In the genomic region with DNA sequence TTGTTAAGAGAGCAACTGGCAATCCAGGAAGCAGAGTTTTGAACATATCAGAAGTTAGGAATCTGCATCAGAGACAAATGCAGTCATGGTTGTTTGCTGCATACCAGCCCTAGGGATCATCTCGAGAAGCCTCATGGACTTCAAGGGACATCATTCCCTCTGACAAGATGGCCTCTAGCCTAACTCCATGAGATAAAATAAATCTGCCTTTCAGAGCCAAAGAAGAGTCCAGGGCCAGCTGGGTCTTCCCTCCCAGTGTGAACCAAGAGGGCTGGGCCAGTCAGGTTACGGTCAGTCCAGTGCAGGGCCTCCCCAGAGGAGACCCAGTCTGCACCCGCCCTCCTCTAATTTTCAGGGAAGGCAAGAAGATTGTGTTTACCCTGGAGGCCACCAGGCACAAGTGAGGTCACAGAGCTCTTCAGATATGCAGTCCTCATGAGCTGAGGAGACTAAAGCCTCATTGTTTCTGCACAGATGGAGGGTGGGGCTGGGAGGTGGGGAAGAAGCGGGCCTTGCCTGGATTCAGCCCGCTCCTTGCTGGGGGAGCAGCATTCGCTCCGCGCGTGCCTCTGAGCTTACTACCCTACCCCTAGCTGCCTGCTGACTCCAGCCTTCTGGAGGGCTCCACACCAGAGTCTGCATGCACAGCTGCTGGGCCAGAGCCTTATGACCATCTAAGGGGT, we compare ENCODE assay signal across 1 cellular context.
TF ChIP-seq lines count a peak whose summit lies in the region.

No MANE protein-coding gene starts in this region.

TF ChIP-seq in HepG2, 621 proteins besides CTCF, POLR2A, EP300 and RAD21 (continued from another document and continues in another):
- TF ChIP-seq, protein P1, sequence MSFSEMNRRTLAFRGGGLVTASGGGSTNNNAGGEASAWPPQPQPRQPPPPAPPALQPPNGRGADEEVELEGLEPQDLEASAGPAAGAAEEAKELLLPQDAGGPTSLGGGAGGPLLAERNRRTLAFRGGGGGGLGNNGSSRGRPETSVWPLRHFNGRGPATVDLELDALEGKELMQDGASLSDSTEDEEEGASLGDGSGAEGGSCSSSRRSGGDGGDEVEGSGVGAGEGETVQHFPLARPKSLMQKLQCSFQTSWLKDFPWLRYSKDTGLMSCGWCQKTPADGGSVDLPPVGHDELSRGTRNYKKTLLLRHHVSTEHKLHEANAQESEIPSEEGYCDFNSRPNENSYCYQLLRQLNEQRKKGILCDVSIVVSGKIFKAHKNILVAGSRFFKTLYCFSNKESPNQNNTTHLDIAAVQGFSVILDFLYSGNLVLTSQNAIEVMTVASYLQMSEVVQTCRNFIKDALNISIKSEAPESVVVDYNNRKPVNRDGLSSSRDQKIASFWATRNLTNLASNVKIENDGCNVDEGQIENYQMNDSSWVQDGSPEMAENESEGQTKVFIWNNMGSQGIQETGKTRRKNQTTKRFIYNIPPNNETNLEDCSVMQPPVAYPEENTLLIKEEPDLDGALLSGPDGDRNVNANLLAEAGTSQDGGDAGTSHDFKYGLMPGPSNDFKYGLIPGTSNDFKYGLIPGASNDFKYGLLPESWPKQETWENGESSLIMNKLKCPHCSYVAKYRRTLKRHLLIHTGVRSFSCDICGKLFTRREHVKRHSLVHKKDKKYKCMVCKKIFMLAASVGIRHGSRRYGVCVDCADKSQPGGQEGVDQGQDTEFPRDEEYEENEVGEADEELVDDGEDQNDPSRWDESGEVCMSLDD (CRISPR knock-in tag; IDR thresholded peaks at IDR 0.05; ENCODE audit: borderline replicate concordance): no peak
- TF ChIP-seq SYNCRIP (IDR thresholded peaks at IDR 0.05; ENCODE audit: insufficient read depth, low read depth, low read length) (no peak), ZNF20 (CRISPR knock-in tag; IDR thresholded peaks at IDR 0.05) (no peak), ZNF709 (CRISPR knock-in tag; IDR thresholded peaks at IDR 0.05) (no peak), ZFP41 (CRISPR knock-in tag; IDR thresholded peaks at IDR 0.05; ENCODE audit: borderline replicate concordance) (no peak), TEAD2 (CRISPR knock-in tag; IDR thresholded peaks at IDR 0.05) (no peak), ZBTB42 (CRISPR knock-in tag; IDR thresholded peaks at IDR 0.05) (no peak), ZNF761 (CRISPR knock-in tag; conservative IDR thresholded peaks at IDR 0.05) (no peak), ZBTB3 (CRISPR knock-in tag; IDR thresholded peaks at IDR 0.05; ENCODE audit: borderline replicate concordance, low read depth) (no peak), ZNF484 (CRISPR knock-in tag; IDR thresholded peaks at IDR 0.05; ENCODE audit: borderline replicate concordance, low read depth) (no peak), ZNF850 (CRISPR knock-in tag; conservative IDR thresholded peaks at IDR 0.05) (no peak), SNAPC2 (CRISPR knock-in tag; IDR thresholded peaks at IDR 0.05) (no peak), KDM4B (CRISPR knock-in tag; IDR thresholded peaks at IDR 0.05) (0 out of 2 replicates have a peak, but pooled peaks have one; percentile 56), YY1 (IDR thresholded peaks at IDR 0.05; ENCODE audit: insufficient read depth, insufficient replicate concordance, low read depth, low read length) (peak; percentile 41), SP140L (CRISPR knock-in tag; IDR thresholded peaks at IDR 0.05; ENCODE audit: borderline replicate concordance) (no peak), NFE2L1 (CRISPR knock-in tag; IDR thresholded peaks at IDR 0.05; ENCODE audit: borderline replicate concordance) (no peak), SETDB1 (CRISPR knock-in tag; IDR thresholded peaks at IDR 0.05; ENCODE audit: borderline replicate concordance) (no peak), MLLT10 (CRISPR knock-in tag; IDR thresholded peaks at IDR 0.05) (no peak), POLR2AphosphoS2 (IDR thresholded peaks at IDR 0.05; ENCODE audit: low read depth, low read length) (no peak), ZEB1 (IDR thresholded peaks at IDR 0.05; ENCODE audit: insufficient replicate concordance, low read depth) (no peak), CHCHD3 (CRISPR knock-in tag; IDR thresholded peaks at IDR 0.05) (no peak), ZNF263 (CRISPR knock-in tag; IDR thresholded peaks at IDR 0.05) (peak; percentile 44), ZNF17 (CRISPR knock-in tag; IDR thresholded peaks at IDR 0.05) (no peak), HDAC2 (CRISPR knock-in tag; IDR thresholded peaks at IDR 0.05) (peak; percentile 48; the same call in 1 of the 2 replicates), AGO1 (IDR thresholded peaks at IDR 0.05; ENCODE audit: low read depth, low read length, poor library complexity, severe bottlenecking) (no peak), ATF1 (CRISPR knock-in tag; IDR thresholded peaks at IDR 0.05) (no peak), DPF2 (CRISPR knock-in tag; IDR thresholded peaks at IDR 0.05; ENCODE audit: borderline replicate concordance, low read depth) (no peak), ZNF430 (CRISPR knock-in tag; IDR thresholded peaks at IDR 0.05) (no peak), TAF1 (CRISPR knock-in tag; IDR thresholded peaks at IDR 0.05) (no peak), HNRNPUL1 (IDR thresholded peaks at IDR 0.05; ENCODE audit: low read depth, low read length) (no peak), TEAD3 (CRISPR knock-in tag; optimal IDR thresholded peaks at IDR 0.05; ENCODE audit: borderline replicate concordance) (no peak), RBM39 (IDR thresholded peaks at IDR 0.05; ENCODE audit: low read depth, low read length, poor library complexity, severe bottlenecking) (no peak), MXI1 (IDR thresholded peaks at IDR 0.05; ENCODE audit: borderline replicate concordance, low read depth, low read length) (no peak), ERF (CRISPR knock-in tag; IDR thresholded peaks at IDR 0.05) (peak; percentile 19; the same call in 1 of the 2 replicates), CREB1 (IDR thresholded peaks at IDR 0.05) (no peak), CREB1 (CRISPR knock-in tag; IDR thresholded peaks at IDR 0.05) (no peak), TBP (CRISPR knock-in tag; IDR thresholded peaks at IDR 0.05) (no peak)
- TF ChIP-seq, protein P2, sequence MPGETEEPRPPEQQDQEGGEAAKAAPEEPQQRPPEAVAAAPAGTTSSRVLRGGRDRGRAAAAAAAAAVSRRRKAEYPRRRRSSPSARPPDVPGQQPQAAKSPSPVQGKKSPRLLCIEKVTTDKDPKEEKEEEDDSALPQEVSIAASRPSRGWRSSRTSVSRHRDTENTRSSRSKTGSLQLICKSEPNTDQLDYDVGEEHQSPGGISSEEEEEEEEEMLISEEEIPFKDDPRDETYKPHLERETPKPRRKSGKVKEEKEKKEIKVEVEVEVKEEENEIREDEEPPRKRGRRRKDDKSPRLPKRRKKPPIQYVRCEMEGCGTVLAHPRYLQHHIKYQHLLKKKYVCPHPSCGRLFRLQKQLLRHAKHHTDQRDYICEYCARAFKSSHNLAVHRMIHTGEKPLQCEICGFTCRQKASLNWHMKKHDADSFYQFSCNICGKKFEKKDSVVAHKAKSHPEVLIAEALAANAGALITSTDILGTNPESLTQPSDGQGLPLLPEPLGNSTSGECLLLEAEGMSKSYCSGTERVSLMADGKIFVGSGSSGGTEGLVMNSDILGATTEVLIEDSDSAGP (CRISPR knock-in tag; IDR thresholded peaks at IDR 0.05; ENCODE audit: borderline replicate concordance): no peak; the same call in 1 of the 2 replicates
- TF ChIP-seq, protein P3, sequence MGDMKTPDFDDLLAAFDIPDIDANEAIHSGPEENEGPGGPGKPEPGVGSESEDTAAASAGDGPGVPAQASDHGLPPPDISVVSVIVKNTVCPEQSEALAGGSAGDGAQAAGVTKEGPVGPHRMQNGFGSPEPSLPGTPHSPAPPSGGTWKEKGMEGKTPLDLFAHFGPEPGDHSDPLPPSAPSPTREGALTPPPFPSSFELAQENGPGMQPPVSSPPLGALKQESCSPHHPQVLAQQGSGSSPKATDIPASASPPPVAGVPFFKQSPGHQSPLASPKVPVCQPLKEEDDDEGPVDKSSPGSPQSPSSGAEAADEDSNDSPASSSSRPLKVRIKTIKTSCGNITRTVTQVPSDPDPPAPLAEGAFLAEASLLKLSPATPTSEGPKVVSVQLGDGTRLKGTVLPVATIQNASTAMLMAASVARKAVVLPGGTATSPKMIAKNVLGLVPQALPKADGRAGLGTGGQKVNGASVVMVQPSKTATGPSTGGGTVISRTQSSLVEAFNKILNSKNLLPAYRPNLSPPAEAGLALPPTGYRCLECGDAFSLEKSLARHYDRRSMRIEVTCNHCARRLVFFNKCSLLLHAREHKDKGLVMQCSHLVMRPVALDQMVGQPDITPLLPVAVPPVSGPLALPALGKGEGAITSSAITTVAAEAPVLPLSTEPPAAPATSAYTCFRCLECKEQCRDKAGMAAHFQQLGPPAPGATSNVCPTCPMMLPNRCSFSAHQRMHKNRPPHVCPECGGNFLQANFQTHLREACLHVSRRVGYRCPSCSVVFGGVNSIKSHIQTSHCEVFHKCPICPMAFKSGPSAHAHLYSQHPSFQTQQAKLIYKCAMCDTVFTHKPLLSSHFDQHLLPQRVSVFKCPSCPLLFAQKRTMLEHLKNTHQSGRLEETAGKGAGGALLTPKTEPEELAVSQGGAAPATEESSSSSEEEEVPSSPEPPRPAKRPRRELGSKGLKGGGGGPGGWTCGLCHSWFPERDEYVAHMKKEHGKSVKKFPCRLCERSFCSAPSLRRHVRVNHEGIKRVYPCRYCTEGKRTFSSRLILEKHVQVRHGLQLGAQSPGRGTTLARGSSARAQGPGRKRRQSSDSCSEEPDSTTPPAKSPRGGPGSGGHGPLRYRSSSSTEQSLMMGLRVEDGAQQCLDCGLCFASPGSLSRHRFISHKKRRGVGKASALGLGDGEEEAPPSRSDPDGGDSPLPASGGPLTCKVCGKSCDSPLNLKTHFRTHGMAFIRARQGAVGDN (CRISPR knock-in tag; IDR thresholded peaks at IDR 0.05): peak; percentile 69
- TF ChIP-seq, protein P4, sequence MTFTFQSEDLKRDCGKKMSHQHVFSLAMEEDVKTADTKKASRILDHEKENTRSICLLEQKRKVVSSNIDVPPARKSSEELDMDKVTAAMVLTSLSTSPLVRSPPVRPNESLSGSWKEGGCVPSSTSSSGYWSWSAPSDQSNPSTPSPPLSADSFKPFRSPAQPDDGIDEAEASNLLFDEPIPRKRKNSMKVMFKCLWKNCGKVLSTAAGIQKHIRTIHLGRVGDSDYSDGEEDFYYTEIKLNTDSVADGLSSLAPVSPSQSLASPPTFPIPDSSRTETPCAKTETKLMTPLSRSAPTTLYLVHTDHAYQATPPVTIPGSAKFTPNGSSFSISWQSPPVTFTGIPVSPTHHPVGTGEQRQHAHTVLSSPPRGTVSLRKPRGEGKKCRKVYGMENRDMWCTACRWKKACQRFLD (CRISPR knock-in tag; IDR thresholded peaks at IDR 0.05; ENCODE audit: borderline replicate concordance): no peak
- TF ChIP-seq, protein P5, sequence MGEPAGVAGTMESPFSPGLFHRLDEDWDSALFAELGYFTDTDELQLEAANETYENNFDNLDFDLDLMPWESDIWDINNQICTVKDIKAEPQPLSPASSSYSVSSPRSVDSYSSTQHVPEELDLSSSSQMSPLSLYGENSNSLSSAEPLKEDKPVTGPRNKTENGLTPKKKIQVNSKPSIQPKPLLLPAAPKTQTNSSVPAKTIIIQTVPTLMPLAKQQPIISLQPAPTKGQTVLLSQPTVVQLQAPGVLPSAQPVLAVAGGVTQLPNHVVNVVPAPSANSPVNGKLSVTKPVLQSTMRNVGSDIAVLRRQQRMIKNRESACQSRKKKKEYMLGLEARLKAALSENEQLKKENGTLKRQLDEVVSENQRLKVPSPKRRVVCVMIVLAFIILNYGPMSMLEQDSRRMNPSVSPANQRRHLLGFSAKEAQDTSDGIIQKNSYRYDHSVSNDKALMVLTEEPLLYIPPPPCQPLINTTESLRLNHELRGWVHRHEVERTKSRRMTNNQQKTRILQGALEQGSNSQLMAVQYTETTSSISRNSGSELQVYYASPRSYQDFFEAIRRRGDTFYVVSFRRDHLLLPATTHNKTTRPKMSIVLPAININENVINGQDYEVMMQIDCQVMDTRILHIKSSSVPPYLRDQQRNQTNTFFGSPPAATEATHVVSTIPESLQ (CRISPR knock-in tag; conservative IDR thresholded peaks at IDR 0.05): no peak
- TF ChIP-seq, protein P6, sequence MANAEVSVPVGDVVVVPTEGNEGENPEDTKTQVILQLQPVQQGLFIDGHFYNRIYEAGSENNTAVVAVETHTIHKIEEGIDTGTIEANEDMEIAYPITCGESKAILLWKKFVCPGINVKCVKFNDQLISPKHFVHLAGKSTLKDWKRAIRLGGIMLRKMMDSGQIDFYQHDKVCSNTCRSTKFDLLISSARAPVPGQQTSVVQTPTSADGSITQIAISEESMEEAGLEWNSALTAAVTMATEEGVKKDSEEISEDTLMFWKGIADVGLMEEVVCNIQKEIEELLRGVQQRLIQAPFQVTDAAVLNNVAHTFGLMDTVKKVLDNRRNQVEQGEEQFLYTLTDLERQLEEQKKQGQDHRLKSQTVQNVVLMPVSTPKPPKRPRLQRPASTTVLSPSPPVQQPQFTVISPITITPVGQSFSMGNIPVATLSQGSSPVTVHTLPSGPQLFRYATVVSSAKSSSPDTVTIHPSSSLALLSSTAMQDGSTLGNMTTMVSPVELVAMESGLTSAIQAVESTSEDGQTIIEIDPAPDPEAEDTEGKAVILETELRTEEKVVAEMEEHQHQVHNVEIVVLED (CRISPR knock-in tag; IDR thresholded peaks at IDR 0.05; ENCODE audit: borderline replicate concordance): no peak
- TF ChIP-seq, protein P7, sequence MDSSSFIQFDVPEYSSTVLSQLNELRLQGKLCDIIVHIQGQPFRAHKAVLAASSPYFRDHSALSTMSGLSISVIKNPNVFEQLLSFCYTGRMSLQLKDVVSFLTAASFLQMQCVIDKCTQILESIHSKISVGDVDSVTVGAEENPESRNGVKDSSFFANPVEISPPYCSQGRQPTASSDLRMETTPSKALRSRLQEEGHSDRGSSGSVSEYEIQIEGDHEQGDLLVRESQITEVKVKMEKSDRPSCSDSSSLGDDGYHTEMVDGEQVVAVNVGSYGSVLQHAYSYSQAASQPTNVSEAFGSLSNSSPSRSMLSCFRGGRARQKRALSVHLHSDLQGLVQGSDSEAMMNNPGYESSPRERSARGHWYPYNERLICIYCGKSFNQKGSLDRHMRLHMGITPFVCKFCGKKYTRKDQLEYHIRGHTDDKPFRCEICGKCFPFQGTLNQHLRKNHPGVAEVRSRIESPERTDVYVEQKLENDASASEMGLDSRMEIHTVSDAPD (CRISPR knock-in tag; IDR thresholded peaks at IDR 0.05): no peak
- TF ChIP-seq, protein P8, sequence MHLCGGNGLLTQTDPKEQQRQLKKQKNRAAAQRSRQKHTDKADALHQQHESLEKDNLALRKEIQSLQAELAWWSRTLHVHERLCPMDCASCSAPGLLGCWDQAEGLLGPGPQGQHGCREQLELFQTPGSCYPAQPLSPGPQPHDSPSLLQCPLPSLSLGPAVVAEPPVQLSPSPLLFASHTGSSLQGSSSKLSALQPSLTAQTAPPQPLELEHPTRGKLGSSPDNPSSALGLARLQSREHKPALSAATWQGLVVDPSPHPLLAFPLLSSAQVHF (CRISPR knock-in tag; IDR thresholded peaks at IDR 0.05): no peak
- TF ChIP-seq, protein P9, sequence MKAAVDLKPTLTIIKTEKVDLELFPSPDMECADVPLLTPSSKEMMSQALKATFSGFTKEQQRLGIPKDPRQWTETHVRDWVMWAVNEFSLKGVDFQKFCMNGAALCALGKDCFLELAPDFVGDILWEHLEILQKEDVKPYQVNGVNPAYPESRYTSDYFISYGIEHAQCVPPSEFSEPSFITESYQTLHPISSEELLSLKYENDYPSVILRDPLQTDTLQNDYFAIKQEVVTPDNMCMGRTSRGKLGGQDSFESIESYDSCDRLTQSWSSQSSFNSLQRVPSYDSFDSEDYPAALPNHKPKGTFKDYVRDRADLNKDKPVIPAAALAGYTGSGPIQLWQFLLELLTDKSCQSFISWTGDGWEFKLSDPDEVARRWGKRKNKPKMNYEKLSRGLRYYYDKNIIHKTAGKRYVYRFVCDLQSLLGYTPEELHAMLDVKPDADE (CRISPR knock-in tag; IDR thresholded peaks at IDR 0.05): no peak
- TF ChIP-seq, protein P10, sequence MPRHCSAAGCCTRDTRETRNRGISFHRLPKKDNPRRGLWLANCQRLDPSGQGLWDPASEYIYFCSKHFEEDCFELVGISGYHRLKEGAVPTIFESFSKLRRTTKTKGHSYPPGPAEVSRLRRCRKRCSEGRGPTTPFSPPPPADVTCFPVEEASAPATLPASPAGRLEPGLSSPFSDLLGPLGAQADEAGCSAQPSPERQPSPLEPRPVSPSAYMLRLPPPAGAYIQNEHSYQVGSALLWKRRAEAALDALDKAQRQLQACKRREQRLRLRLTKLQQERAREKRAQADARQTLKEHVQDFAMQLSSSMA (CRISPR knock-in tag; IDR thresholded peaks at IDR 0.05): no peak
